ENCODE assay signal across 1 cellular context in the genomic region with DNA sequence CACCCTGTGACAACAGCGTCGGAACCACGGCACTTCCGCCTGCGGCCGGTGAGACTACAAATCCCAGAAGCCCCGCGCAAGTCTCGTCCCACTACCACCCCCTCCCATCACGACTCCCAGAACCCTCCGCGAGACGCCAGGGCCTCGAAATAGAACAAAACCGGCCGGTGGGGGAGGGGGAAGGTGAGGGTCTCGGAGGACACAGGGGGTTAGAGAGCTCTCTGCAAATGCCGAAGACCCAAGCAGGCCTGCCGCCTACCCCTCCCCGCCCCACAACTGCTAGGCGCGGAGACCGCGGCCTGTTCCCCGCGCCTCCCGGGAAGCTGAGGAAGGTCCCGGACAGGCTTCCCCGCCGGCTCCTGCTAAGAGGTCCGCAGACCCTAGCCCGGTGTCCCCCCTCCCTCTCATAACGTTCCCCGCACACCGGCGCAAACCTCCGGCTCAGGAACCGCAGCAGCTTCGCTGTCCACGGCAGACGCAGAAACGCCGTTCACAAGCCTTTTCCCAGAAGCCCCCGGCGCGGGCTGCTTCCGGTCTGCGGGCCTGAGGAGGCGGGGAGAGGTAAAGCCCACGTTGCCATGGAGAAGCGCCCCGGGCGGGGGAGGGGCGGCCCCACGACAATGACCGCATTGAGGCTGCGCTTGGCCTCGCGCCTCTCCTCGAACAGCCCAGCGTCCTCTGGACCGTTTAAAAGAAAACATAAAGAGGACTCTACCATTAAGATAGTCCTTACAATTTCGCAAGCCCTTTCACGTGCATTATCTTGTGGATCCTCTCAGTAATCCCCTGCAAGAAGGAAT.
A peak's percentile ranks its signal among the peaks of the same experiment; 100 is the strongest.
TF ChIP-seq lines count a peak whose summit lies in the region.

A gene (minus strand): TSS at position 485 of the 800 bp plus-strand sequence. CDS start 3,770 bp downstream, outside the sequence.

TF ChIP-seq in HepG2, 621 proteins besides CTCF, POLR2A, EP300 and RAD21 (continued from another document and continues in another):
- TF ChIP-seq, protein P1, sequence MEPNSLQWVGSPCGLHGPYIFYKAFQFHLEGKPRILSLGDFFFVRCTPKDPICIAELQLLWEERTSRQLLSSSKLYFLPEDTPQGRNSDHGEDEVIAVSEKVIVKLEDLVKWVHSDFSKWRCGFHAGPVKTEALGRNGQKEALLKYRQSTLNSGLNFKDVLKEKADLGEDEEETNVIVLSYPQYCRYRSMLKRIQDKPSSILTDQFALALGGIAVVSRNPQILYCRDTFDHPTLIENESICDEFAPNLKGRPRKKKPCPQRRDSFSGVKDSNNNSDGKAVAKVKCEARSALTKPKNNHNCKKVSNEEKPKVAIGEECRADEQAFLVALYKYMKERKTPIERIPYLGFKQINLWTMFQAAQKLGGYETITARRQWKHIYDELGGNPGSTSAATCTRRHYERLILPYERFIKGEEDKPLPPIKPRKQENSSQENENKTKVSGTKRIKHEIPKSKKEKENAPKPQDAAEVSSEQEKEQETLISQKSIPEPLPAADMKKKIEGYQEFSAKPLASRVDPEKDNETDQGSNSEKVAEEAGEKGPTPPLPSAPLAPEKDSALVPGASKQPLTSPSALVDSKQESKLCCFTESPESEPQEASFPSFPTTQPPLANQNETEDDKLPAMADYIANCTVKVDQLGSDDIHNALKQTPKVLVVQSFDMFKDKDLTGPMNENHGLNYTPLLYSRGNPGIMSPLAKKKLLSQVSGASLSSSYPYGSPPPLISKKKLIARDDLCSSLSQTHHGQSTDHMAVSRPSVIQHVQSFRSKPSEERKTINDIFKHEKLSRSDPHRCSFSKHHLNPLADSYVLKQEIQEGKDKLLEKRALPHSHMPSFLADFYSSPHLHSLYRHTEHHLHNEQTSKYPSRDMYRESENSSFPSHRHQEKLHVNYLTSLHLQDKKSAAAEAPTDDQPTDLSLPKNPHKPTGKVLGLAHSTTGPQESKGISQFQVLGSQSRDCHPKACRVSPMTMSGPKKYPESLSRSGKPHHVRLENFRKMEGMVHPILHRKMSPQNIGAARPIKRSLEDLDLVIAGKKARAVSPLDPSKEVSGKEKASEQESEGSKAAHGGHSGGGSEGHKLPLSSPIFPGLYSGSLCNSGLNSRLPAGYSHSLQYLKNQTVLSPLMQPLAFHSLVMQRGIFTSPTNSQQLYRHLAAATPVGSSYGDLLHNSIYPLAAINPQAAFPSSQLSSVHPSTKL (CRISPR knock-in tag; IDR thresholded peaks at IDR 0.05) = peak; percentile 48; the same call in 1 of the 2 replicates
- TF ChIP-seq MAZ (IDR thresholded peaks at IDR 0.05; ENCODE audit: borderline replicate concordance, low read depth, low read length) = peak; percentile 76
- TF ChIP-seq MAZ (CRISPR knock-in tag; IDR thresholded peaks at IDR 0.05; ENCODE audit: low read depth) = peak; percentile 82
- TF ChIP-seq, protein P2, sequence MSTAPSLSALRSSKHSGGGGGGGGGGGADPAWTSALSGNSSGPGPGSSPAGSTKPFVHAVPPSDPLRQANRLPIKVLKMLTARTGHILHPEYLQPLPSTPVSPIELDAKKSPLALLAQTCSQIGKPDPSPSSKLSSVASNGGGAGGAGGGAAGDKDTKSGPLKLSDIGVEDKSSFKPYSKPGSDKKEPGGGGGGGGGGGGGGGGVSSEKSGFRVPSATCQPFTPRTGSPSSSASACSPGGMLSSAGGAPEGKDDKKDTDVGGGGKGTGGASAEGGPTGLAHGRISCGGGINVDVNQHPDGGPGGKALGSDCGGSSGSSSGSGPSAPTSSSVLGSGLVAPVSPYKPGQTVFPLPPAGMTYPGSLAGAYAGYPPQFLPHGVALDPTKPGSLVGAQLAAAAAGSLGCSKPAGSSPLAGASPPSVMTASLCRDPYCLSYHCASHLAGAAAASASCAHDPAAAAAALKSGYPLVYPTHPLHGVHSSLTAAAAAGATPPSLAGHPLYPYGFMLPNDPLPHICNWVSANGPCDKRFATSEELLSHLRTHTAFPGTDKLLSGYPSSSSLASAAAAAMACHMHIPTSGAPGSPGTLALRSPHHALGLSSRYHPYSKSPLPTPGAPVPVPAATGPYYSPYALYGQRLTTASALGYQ (CRISPR knock-in tag; IDR thresholded peaks at IDR 0.05) = peak; percentile 56; the same call in 1 of the 2 replicates
- TF ChIP-seq, protein P3, sequence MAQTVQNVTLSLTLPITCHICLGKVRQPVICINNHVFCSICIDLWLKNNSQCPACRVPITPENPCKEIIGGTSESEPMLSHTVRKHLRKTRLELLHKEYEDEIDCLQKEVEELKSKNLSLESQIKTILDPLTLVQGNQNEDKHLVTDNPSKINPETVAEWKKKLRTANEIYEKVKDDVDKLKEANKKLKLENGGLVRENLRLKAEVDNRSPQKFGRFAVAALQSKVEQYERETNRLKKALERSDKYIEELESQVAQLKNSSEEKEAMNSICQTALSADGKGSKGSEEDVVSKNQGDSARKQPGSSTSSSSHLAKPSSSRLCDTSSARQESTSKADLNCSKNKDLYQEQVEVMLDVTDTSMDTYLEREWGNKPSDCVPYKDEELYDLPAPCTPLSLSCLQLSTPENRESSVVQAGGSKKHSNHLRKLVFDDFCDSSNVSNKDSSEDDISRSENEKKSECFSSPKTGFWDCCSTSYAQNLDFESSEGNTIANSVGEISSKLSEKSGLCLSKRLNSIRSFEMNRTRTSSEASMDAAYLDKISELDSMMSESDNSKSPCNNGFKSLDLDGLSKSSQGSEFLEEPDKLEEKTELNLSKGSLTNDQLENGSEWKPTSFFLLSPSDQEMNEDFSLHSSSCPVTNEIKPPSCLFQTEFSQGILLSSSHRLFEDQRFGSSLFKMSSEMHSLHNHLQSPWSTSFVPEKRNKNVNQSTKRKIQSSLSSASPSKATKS (CRISPR knock-in tag; IDR thresholded peaks at IDR 0.05) = 0 out of 2 replicates have a peak, but pooled peaks have one; percentile 85
- TF ChIP-seq, protein P4, sequence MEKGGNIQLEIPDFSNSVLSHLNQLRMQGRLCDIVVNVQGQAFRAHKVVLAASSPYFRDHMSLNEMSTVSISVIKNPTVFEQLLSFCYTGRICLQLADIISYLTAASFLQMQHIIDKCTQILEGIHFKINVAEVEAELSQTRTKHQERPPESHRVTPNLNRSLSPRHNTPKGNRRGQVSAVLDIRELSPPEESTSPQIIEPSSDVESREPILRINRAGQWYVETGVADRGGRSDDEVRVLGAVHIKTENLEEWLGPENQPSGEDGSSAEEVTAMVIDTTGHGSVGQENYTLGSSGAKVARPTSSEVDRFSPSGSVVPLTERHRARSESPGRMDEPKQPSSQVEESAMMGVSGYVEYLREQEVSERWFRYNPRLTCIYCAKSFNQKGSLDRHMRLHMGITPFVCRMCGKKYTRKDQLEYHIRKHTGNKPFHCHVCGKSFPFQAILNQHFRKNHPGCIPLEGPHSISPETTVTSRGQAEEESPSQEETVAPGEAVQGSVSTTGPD (CRISPR knock-in tag; IDR thresholded peaks at IDR 0.05) = no peak
- TF ChIP-seq, protein P5, sequence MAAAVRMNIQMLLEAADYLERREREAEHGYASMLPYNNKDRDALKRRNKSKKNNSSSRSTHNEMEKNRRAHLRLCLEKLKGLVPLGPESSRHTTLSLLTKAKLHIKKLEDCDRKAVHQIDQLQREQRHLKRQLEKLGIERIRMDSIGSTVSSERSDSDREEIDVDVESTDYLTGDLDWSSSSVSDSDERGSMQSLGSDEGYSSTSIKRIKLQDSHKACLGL (CRISPR knock-in tag; IDR thresholded peaks at IDR 0.05) = peak; percentile 79; the same call in 1 of the 2 replicates
- TF ChIP-seq ELF1 (CRISPR knock-in tag; IDR thresholded peaks at IDR 0.05) = peak; percentile 91
- TF ChIP-seq ZNF841 (CRISPR knock-in tag; IDR thresholded peaks at IDR 0.05; ENCODE audit: borderline replicate concordance) = no peak
- TF ChIP-seq ZNF713 (CRISPR knock-in tag; IDR thresholded peaks at IDR 0.05) = no peak
- TF ChIP-seq, protein P6, sequence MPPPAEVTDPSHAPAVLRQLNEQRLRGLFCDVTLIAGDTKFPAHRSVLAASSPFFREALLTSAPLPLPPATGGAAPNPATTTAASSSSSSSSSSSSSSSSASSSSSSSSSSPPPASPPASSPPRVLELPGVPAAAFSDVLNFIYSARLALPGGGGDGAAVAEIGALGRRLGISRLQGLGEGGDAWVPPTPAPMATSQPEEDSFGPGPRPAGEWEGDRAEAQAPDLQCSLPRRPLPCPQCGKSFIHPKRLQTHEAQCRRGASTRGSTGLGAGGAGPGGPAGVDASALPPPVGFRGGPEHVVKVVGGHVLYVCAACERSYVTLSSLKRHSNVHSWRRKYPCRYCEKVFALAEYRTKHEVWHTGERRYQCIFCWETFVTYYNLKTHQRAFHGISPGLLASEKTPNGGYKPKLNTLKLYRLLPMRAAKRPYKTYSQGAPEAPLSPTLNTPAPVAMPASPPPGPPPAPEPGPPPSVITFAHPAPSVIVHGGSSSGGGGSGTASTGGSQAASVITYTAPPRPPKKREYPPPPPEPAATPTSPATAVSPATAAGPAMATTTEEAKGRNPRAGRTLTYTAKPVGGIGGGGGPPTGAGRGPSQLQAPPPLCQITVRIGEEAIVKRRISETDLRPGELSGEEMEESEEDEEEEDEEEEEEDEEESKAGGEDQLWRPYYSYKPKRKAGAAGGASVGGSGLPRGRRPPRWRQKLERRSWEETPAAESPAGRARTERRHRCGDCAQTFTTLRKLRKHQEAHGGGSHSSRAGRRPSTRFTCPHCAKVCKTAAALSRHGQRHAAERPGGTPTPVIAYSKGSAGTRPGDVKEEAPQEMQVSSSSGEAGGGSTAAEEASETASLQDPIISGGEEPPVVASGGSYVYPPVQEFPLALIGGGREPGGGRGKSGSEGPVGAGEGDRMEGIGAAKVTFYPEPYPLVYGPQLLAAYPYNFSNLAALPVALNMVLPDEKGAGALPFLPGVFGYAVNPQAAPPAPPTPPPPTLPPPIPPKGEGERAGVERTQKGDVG (CRISPR knock-in tag; IDR thresholded peaks at IDR 0.05; ENCODE audit: borderline replicate concordance) = no peak; the same call in 1 of the 2 replicates
- TF ChIP-seq NBN (conservative IDR thresholded peaks at IDR 0.05) = no peak
- no peak for TF ChIP-seq HDAC6 (IDR thresholded peaks at IDR 0.05; ENCODE audit: low read depth, low read length)
- TF ChIP-seq ETV6 (CRISPR knock-in tag; conservative IDR thresholded peaks at IDR 0.05) = no peak
- TF ChIP-seq SIN3B (IDR thresholded peaks at IDR 0.05; ENCODE audit: low read length) = 0 out of 2 replicates have a peak, but pooled peaks have one; percentile 53
- no peak for TF ChIP-seq IKZF1 (IDR thresholded peaks at IDR 0.05)
- no peak for TF ChIP-seq ZNF530 (CRISPR knock-in tag; IDR thresholded peaks at IDR 0.05; ENCODE audit: low read depth)
- TF ChIP-seq KDM1A (CRISPR knock-in tag; IDR thresholded peaks at IDR 0.05) = no peak
- peak; percentile 57 for TF ChIP-seq TAF1 (CRISPR knock-in tag; IDR thresholded peaks at IDR 0.05)
- TF ChIP-seq CHD2 (IDR thresholded peaks at IDR 0.05; ENCODE audit: low read depth, low read length) = peak; percentile 86
- TF ChIP-seq PLRG1 (conservative IDR thresholded peaks at IDR 0.05) = no peak
- no peak; the same call in 1 of the 2 replicates for TF ChIP-seq KDM4B (CRISPR knock-in tag; IDR thresholded peaks at IDR 0.05)
- TF ChIP-seq, protein P7, sequence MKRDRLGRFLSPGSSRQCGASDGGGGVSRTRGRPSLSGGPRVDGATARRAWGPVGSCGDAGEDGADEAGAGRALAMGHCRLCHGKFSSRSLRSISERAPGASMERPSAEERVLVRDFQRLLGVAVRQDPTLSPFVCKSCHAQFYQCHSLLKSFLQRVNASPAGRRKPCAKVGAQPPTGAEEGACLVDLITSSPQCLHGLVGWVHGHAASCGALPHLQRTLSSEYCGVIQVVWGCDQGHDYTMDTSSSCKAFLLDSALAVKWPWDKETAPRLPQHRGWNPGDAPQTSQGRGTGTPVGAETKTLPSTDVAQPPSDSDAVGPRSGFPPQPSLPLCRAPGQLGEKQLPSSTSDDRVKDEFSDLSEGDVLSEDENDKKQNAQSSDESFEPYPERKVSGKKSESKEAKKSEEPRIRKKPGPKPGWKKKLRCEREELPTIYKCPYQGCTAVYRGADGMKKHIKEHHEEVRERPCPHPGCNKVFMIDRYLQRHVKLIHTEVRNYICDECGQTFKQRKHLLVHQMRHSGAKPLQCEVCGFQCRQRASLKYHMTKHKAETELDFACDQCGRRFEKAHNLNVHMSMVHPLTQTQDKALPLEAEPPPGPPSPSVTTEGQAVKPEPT (CRISPR knock-in tag; IDR thresholded peaks at IDR 0.05; ENCODE audit: low read depth) = peak; percentile 85
- no peak; the same call in 1 of the 2 replicates for TF ChIP-seq NFYC (CRISPR knock-in tag; IDR thresholded peaks at IDR 0.05)
- TF ChIP-seq, protein P8, sequence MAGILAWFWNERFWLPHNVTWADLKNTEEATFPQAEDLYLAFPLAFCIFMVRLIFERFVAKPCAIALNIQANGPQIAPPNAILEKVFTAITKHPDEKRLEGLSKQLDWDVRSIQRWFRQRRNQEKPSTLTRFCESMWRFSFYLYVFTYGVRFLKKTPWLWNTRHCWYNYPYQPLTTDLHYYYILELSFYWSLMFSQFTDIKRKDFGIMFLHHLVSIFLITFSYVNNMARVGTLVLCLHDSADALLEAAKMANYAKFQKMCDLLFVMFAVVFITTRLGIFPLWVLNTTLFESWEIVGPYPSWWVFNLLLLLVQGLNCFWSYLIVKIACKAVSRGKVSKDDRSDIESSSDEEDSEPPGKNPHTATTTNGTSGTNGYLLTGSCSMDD (CRISPR knock-in tag; IDR thresholded peaks at IDR 0.05) = no peak
- TF ChIP-seq, protein P9, sequence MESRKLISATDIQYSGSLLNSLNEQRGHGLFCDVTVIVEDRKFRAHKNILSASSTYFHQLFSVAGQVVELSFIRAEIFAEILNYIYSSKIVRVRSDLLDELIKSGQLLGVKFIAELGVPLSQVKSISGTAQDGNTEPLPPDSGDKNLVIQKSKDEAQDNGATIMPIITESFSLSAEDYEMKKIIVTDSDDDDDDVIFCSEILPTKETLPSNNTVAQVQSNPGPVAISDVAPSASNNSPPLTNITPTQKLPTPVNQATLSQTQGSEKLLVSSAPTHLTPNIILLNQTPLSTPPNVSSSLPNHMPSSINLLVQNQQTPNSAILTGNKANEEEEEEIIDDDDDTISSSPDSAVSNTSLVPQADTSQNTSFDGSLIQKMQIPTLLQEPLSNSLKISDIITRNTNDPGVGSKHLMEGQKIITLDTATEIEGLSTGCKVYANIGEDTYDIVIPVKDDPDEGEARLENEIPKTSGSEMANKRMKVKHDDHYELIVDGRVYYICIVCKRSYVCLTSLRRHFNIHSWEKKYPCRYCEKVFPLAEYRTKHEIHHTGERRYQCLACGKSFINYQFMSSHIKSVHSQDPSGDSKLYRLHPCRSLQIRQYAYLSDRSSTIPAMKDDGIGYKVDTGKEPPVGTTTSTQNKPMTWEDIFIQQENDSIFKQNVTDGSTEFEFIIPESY (CRISPR knock-in tag; IDR thresholded peaks at IDR 0.05) = no peak
- TF ChIP-seq MED13 (CRISPR knock-in tag; IDR thresholded peaks at IDR 0.05) = peak; percentile 42; the same call in 1 of the 2 replicates
- TF ChIP-seq, protein P10, sequence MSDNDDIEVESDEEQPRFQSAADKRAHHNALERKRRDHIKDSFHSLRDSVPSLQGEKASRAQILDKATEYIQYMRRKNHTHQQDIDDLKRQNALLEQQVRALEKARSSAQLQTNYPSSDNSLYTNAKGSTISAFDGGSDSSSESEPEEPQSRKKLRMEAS (IDR thresholded peaks at IDR 0.05) = peak; percentile 75
- peak; percentile 94 for TF ChIP-seq RARG (CRISPR knock-in tag; IDR thresholded peaks at IDR 0.05; ENCODE audit: low read depth)
- TF ChIP-seq, protein P11, sequence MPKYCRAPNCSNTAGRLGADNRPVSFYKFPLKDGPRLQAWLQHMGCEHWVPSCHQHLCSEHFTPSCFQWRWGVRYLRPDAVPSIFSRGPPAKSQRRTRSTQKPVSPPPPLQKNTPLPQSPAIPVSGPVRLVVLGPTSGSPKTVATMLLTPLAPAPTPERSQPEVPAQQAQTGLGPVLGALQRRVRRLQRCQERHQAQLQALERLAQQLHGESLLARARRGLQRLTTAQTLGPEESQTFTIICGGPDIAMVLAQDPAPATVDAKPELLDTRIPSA (CRISPR knock-in tag; IDR thresholded peaks at IDR 0.05; ENCODE audit: borderline replicate concordance) = peak; percentile 94; the same call in 1 of the 2 replicates
- peak; percentile 88; the same call in 1 of the 2 replicates for TF ChIP-seq ZNF547 (CRISPR knock-in tag; IDR thresholded peaks at IDR 0.05)
- no peak for TF ChIP-seq TEAD2 (CRISPR knock-in tag; IDR thresholded peaks at IDR 0.05)
- TF ChIP-seq HNRNPLL (IDR thresholded peaks at IDR 0.05; ENCODE audit: low read depth, low read length, poor library complexity, severe bottlenecking) = peak; percentile 48
- no peak for TF ChIP-seq HHEX (CRISPR knock-in tag; IDR thresholded peaks at IDR 0.05)
- no peak for TF ChIP-seq ZSCAN12 (CRISPR knock-in tag; IDR thresholded peaks at IDR 0.05)
